1 cellular context compared by ENCODE assay signal in the genomic region with DNA sequence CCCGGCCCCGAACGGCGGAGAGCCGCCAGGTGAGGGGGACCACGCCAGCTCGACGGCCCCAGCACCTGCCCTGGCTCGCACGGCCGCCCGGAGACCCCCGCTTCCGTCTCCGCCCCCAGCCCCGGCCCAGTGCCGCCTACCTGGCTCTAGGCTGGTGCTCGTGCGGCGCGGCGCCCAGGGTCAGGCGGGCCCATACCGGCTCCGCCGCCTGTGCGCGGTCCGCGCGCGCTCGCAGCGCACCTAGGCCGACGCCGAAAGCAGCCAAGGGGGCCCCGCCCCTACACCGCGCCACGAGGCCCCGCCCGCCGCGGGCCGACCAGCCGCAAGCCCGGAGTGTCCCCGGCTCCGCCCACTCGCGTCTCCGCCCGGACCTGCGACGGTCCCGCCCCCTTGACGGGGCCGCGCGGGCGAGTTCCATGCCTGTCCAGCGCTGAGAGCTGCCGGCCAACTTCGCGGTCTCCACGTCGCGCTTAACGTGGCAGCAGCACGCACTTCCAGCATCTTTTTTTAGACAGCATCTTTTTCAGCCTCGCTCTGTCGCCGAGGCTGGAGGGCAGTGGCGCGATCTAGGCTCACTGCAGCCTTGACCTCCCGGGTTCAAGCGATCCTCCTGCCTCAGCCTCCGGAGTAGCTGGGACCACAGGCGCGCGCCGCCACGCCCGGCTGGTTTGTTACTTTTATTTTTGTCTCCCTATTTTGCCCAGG.
A peak's percentile ranks its signal among the peaks of the same experiment; 100 is the strongest.
TF ChIP-seq lines count a peak whose summit lies in the region.

A gene with protein sequence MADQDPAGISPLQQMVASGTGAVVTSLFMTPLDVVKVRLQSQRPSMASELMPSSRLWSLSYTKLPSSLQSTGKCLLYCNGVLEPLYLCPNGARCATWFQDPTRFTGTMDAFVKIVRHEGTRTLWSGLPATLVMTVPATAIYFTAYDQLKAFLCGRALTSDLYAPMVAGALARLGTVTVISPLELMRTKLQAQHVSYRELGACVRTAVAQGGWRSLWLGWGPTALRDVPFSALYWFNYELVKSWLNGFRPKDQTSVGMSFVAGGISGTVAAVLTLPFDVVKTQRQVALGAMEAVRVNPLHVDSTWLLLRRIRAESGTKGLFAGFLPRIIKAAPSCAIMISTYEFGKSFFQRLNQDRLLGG (minus strand): TSS at position 253 of the 705 bp plus-strand sequence. CDS start 1,261 bp downstream, outside the sequence.

TF ChIP-seq in HepG2, 621 proteins besides CTCF, POLR2A, EP300 and RAD21 (continued from another document and continues in another):
- TF ChIP-seq TAF15 (IDR thresholded peaks at IDR 0.05; ENCODE audit: low read depth, low read length, poor library complexity, severe bottlenecking) (no peak), SIX1 (CRISPR knock-in tag; IDR thresholded peaks at IDR 0.05; ENCODE audit: borderline replicate concordance) (no peak), TBX2 (CRISPR knock-in tag; IDR thresholded peaks at IDR 0.05; ENCODE audit: borderline replicate concordance) (peak; percentile 60), HMG20B (CRISPR knock-in tag; conservative IDR thresholded peaks at IDR 0.05) (0 out of 2 replicates have a peak, but pooled peaks have one; percentile 18), MAF1 (CRISPR knock-in tag; IDR thresholded peaks at IDR 0.05; ENCODE audit: borderline replicate concordance) (no peak), ZNF33B (CRISPR knock-in tag; IDR thresholded peaks at IDR 0.05) (no peak), ZFAT (CRISPR knock-in tag; conservative IDR thresholded peaks at IDR 0.05) (no peak), SCMH1 (CRISPR knock-in tag; IDR thresholded peaks at IDR 0.05; ENCODE audit: borderline replicate concordance) (no peak), ZNF263 (CRISPR knock-in tag; IDR thresholded peaks at IDR 0.05) (0 out of 2 replicates have a peak, but pooled peaks have one; percentile 22), CENPX (CRISPR knock-in tag; IDR thresholded peaks at IDR 0.05) (no peak), ZNF3 (CRISPR knock-in tag; IDR thresholded peaks at IDR 0.05) (no peak), ZNF432 (CRISPR knock-in tag; IDR thresholded peaks at IDR 0.05; ENCODE audit: borderline replicate concordance) (no peak), ZEB1 (IDR thresholded peaks at IDR 0.05; ENCODE audit: insufficient replicate concordance, low read depth) (no peak), CREB1 (IDR thresholded peaks at IDR 0.05) (peak; percentile 41; the same call in 1 of the 2 replicates), CREB1 (CRISPR knock-in tag; IDR thresholded peaks at IDR 0.05) (no peak), ZNF12 (CRISPR knock-in tag; IDR thresholded peaks at IDR 0.05) (no peak), ZSCAN22 (CRISPR knock-in tag; IDR thresholded peaks at IDR 0.05) (0 out of 2 replicates have a peak, but pooled peaks have one; percentile 70), HNRNPLL (IDR thresholded peaks at IDR 0.05; ENCODE audit: low read depth, low read length, poor library complexity, severe bottlenecking) (peak; percentile 91), ZNF552 (CRISPR knock-in tag; IDR thresholded peaks at IDR 0.05; ENCODE audit: borderline replicate concordance) (no peak), HCFC1 (IDR thresholded peaks at IDR 0.05; ENCODE audit: low read depth, low read length) (peak; percentile 53; the same call in 1 of the 2 replicates), MXI1 (IDR thresholded peaks at IDR 0.05; ENCODE audit: borderline replicate concordance, low read depth, low read length) (peak; percentile 96; the same call in 2 of the 3 replicates), MEF2D (CRISPR knock-in tag; IDR thresholded peaks at IDR 0.05) (no peak), THAP11 (CRISPR knock-in tag; IDR thresholded peaks at IDR 0.05) (peak; percentile 89), CCAR2 (optimal IDR thresholded peaks at IDR 0.05; ENCODE audit: low read depth, low read length) (no peak), ZSCAN9 (CRISPR knock-in tag; IDR thresholded peaks at IDR 0.05; ENCODE audit: borderline replicate concordance) (no peak), MEIS1 (CRISPR knock-in tag; IDR thresholded peaks at IDR 0.05; ENCODE audit: borderline replicate concordance) (peak; percentile 54; the same call in 1 of the 2 replicates), CENPT (CRISPR knock-in tag; IDR thresholded peaks at IDR 0.05; ENCODE audit: low read depth) (no peak), SMC3 (IDR thresholded peaks at IDR 0.05; ENCODE audit: low read length) (no peak), SP1 (IDR thresholded peaks at IDR 0.05) (no peak), SP1 (CRISPR knock-in tag; IDR thresholded peaks at IDR 0.05) (peak; percentile 98), SALL1 (CRISPR knock-in tag; IDR thresholded peaks at IDR 0.05) (peak; percentile 74), TSC22D2 (CRISPR knock-in tag; IDR thresholded peaks at IDR 0.05; ENCODE audit: borderline replicate concordance) (no peak)
- TF ChIP-seq, protein P1, sequence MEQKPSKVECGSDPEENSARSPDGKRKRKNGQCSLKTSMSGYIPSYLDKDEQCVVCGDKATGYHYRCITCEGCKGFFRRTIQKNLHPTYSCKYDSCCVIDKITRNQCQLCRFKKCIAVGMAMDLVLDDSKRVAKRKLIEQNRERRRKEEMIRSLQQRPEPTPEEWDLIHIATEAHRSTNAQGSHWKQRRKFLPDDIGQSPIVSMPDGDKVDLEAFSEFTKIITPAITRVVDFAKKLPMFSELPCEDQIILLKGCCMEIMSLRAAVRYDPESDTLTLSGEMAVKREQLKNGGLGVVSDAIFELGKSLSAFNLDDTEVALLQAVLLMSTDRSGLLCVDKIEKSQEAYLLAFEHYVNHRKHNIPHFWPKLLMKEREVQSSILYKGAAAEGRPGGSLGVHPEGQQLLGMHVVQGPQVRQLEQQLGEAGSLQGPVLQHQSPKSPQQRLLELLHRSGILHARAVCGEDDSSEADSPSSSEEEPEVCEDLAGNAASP (CRISPR knock-in tag; IDR thresholded peaks at IDR 0.05; ENCODE audit: borderline replicate concordance) = no peak
- TF ChIP-seq, protein P2, sequence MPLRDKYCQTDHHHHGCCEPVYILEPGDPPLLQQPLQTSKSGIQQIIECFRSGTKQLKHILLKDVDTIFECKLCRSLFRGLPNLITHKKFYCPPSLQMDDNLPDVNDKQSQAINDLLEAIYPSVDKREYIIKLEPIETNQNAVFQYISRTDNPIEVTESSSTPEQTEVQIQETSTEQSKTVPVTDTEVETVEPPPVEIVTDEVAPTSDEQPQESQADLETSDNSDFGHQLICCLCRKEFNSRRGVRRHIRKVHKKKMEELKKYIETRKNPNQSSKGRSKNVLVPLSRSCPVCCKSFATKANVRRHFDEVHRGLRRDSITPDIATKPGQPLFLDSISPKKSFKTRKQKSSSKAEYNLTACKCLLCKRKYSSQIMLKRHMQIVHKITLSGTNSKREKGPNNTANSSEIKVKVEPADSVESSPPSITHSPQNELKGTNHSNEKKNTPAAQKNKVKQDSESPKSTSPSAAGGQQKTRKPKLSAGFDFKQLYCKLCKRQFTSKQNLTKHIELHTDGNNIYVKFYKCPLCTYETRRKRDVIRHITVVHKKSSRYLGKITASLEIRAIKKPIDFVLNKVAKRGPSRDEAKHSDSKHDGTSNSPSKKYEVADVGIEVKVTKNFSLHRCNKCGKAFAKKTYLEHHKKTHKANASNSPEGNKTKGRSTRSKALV (CRISPR knock-in tag; IDR thresholded peaks at IDR 0.05) = no peak
- TF ChIP-seq, protein P3, sequence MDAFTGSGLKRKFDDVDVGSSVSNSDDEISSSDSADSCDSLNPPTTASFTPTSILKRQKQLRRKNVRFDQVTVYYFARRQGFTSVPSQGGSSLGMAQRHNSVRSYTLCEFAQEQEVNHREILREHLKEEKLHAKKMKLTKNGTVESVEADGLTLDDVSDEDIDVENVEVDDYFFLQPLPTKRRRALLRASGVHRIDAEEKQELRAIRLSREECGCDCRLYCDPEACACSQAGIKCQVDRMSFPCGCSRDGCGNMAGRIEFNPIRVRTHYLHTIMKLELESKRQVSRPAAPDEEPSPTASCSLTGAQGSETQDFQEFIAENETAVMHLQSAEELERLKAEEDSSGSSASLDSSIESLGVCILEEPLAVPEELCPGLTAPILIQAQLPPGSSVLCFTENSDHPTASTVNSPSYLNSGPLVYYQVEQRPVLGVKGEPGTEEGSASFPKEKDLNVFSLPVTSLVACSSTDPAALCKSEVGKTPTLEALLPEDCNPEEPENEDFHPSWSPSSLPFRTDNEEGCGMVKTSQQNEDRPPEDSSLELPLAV (CRISPR knock-in tag; conservative IDR thresholded peaks at IDR 0.05; ENCODE audit: low read depth) = no peak
- TF ChIP-seq, protein P4, sequence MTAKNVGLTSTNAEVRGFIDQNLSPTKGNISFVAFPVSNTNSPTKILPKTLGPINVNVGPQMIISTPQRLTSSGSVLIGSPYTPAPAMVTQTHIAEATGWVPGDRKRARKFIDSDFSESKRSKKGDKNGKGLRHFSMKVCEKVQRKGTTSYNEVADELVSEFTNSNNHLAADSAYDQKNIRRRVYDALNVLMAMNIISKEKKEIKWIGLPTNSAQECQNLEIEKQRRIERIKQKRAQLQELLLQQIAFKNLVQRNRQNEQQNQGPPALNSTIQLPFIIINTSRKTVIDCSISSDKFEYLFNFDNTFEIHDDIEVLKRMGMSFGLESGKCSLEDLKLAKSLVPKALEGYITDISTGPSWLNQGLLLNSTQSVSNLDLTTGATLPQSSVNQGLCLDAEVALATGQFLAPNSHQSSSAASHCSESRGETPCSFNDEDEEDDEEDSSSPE (CRISPR knock-in tag; IDR thresholded peaks at IDR 0.05) = peak; percentile 76
- TF ChIP-seq, protein P5, sequence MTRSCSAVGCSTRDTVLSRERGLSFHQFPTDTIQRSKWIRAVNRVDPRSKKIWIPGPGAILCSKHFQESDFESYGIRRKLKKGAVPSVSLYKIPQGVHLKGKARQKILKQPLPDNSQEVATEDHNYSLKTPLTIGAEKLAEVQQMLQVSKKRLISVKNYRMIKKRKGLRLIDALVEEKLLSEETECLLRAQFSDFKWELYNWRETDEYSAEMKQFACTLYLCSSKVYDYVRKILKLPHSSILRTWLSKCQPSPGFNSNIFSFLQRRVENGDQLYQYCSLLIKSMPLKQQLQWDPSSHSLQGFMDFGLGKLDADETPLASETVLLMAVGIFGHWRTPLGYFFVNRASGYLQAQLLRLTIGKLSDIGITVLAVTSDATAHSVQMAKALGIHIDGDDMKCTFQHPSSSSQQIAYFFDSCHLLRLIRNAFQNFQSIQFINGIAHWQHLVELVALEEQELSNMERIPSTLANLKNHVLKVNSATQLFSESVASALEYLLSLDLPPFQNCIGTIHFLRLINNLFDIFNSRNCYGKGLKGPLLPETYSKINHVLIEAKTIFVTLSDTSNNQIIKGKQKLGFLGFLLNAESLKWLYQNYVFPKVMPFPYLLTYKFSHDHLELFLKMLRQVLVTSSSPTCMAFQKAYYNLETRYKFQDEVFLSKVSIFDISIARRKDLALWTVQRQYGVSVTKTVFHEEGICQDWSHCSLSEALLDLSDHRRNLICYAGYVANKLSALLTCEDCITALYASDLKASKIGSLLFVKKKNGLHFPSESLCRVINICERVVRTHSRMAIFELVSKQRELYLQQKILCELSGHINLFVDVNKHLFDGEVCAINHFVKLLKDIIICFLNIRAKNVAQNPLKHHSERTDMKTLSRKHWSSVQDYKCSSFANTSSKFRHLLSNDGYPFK (CRISPR knock-in tag; IDR thresholded peaks at IDR 0.05; ENCODE audit: borderline replicate concordance) = no peak; the same call in 1 of the 2 replicates
- TF ChIP-seq, protein P6, sequence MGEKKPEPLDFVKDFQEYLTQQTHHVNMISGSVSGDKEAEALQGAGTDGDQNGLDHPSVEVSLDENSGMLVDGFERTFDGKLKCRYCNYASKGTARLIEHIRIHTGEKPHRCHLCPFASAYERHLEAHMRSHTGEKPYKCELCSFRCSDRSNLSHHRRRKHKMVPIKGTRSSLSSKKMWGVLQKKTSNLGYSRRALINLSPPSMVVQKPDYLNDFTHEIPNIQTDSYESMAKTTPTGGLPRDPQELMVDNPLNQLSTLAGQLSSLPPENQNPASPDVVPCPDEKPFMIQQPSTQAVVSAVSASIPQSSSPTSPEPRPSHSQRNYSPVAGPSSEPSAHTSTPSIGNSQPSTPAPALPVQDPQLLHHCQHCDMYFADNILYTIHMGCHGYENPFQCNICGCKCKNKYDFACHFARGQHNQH (CRISPR knock-in tag; IDR thresholded peaks at IDR 0.05) = no peak
- TF ChIP-seq, protein P7, sequence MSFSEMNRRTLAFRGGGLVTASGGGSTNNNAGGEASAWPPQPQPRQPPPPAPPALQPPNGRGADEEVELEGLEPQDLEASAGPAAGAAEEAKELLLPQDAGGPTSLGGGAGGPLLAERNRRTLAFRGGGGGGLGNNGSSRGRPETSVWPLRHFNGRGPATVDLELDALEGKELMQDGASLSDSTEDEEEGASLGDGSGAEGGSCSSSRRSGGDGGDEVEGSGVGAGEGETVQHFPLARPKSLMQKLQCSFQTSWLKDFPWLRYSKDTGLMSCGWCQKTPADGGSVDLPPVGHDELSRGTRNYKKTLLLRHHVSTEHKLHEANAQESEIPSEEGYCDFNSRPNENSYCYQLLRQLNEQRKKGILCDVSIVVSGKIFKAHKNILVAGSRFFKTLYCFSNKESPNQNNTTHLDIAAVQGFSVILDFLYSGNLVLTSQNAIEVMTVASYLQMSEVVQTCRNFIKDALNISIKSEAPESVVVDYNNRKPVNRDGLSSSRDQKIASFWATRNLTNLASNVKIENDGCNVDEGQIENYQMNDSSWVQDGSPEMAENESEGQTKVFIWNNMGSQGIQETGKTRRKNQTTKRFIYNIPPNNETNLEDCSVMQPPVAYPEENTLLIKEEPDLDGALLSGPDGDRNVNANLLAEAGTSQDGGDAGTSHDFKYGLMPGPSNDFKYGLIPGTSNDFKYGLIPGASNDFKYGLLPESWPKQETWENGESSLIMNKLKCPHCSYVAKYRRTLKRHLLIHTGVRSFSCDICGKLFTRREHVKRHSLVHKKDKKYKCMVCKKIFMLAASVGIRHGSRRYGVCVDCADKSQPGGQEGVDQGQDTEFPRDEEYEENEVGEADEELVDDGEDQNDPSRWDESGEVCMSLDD (CRISPR knock-in tag; IDR thresholded peaks at IDR 0.05; ENCODE audit: borderline replicate concordance) = no peak
- TF ChIP-seq, protein P8, sequence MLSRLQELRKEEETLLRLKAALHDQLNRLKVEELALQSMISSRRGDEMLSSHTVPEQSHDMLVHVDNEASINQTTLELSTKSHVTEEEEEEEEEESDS (CRISPR knock-in tag; IDR thresholded peaks at IDR 0.05; ENCODE audit: borderline replicate concordance) = no peak
- TF ChIP-seq, protein P9, sequence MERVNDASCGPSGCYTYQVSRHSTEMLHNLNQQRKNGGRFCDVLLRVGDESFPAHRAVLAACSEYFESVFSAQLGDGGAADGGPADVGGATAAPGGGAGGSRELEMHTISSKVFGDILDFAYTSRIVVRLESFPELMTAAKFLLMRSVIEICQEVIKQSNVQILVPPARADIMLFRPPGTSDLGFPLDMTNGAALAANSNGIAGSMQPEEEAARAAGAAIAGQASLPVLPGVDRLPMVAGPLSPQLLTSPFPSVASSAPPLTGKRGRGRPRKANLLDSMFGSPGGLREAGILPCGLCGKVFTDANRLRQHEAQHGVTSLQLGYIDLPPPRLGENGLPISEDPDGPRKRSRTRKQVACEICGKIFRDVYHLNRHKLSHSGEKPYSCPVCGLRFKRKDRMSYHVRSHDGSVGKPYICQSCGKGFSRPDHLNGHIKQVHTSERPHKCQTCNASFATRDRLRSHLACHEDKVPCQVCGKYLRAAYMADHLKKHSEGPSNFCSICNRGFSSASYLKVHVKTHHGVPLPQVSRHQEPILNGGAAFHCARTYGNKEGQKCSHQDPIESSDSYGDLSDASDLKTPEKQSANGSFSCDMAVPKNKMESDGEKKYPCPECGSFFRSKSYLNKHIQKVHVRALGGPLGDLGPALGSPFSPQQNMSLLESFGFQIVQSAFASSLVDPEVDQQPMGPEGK (CRISPR knock-in tag; IDR thresholded peaks at IDR 0.05) = peak; percentile 82
